ENCODE assay signal across 8 cellular contexts in genomic region chr5:33850100-33850594, GRCh38. TPM values are rescaled to one million over a fixed set of nuclear protein-coding genes. Genes with fewer than 3 reads are reported as not detected.
DNase-seq lines count a peak whose midpoint lies in the region; ATAC-seq, FAIRE-seq and TF ChIP-seq lines count a peak whose summit lies in the region.

No MANE protein-coding gene starts in this region.

- CTCF ChIA-PET in A549 (lab: Yijun Ruan, JAX): interaction anchor here (1.3 kb wide), 1 partner anchor 10 kb away, joined by 3 read pairs; no protein-coding TSS in a partner anchor

- H3K4me2 ChIP-seq in A549: peak overlapping the region; percentile 61

- DNase-seq in A549 (ENCODE audit: low read depth in 1 of 2, low spot score in 1 of 2) (peak in 1 of 2 experiments; percentile 54), T-helper 2 cell (peak in 3 of 5 experiments; percentile 7 to 84 (median 56)), fibroblast of villous mesenchyme (ENCODE audit: low read depth) (peak; percentile 73), NCI-H748 (lab: John Stamatoyannopoulos, UW; ENCODE audit: unreplicated experiment) (no peak), mucosa of descending colon (no peak), OCI-M2 (lab: John Stamatoyannopoulos, UW; ENCODE audit: unreplicated experiment) (no peak)

- H3K9me3 ChIP-seq in A549 (no peaks in the 10 kb centered on the region), mucosa of descending colon (no peaks in the 10 kb centered on the region)

- no peak for FAIRE-seq in A549 (lab: Jason Lieb, UNC)

- TF ChIP-seq CTCF in A549 (IDR thresholded peaks at IDR 0.05) (no peak), fibroblast of villous mesenchyme (IDR thresholded peaks at IDR 0.05; ENCODE audit: insufficient read depth, low read depth, low read length) (no peak), mucosa of descending colon (IDR thresholded peaks at IDR 0.05) (no peak)

- ATAC-seq in A549 (peak; percentile 45 to 66; a peak in 3 of 6 replicates), GM19023 (IDR thresholded peaks at IDR 0.05; ENCODE audit: unreplicated experiment) (peak; percentile 95), HG03095 (IDR thresholded peaks at IDR 0.05; ENCODE audit: unreplicated experiment) (peak; percentile 92), mucosa of descending colon (no peak)

- peak overlapping the region; percentile 72 to 75 for H3K27ac ChIP-seq in A549

- TF ChIP-seq POLR2A in A549 (IDR thresholded peaks at IDR 0.05; ENCODE audit: low read length): no peak

- H3K4me1 ChIP-seq in A549: peaks cover 24% of the 10 kb centered on the region
- H3K4me1 ChIP-seq in mucosa of descending colon (ENCODE audit: low read depth): no peaks in the 10 kb centered on the region

- no peak for TF ChIP-seq EP300 in A549 (IDR thresholded peaks at IDR 0.05)

- no peak for TF ChIP-seq RAD21 in A549 (conservative IDR thresholded peaks at IDR 0.05 in 1 of 2, IDR thresholded peaks at IDR 0.05 in 1 of 2)

- H3K4me3 ChIP-seq in A549: no peak overlapping the region
- H3K4me3 ChIP-seq in fibroblast of villous mesenchyme (ENCODE audit: low read depth, low read length): no peak overlapping the region
- no peak overlapping the region for H3K4me3 ChIP-seq in mucosa of descending colon

- intact Hi-C loops in mucosa of descending colon (cut with DNase I, micrococcal nuclease): no loop called here

- POLR2A ChIA-PET in A549 (lab: Yijun Ruan, JAX): no interaction called here

- no peaks in the 10 kb centered on the region for H3K36me3 ChIP-seq in mucosa of descending colon (ENCODE audit: low read depth)

- 74% methylated on average over 9 of the region's 9 CpGs for WGBS in A549 (ENCODE audit: missing lambda C conversion rate)

TF ChIP-seq in A549, 52 proteins besides CTCF, POLR2A, EP300 and RAD21:
- TF ChIP-seq NFE2L2 (conservative IDR thresholded peaks at IDR 0.05; ENCODE audit: low read length) (peak; percentile 97), MAFK (IDR thresholded peaks at IDR 0.05; ENCODE audit: partially characterized antibody) (peak; percentile 98), MYC (IDR thresholded peaks at IDR 0.05; ENCODE audit: borderline replicate concordance, low read length) (no peak)
TF ChIP-seq in A549: peak in this region for 2.

RNA-seq across cellular contexts. Expression of gene ADAMTS12, which starts 41.6 kb away (rescaled TPM):
- polyA plus RNA-seq in A549 (2011; rRNA removed) (5.9 and 6.8 TPM in 2 replicates), A549 (2017; fragmentation: RNase III; extraction: RNeasy Plus Mini Kit Qiagen cat#74134 plus additional on column Dnase treatment) (4.8 to 6.8 TPM (median 5.4 TPM) in 3 replicates)
- polyA plus RNA-seq in A549 (2012; cell fraction: cytosol; rRNA removed): 4.3 and 4.7 TPM in 2 replicates
- polyA plus RNA-seq in A549 (2012; cell fraction: nucleus; rRNA removed): 2.9 and 4.5 TPM in 2 replicates
- 12.6 and 17.7 TPM in 2 replicates for polyA minus RNA-seq in A549 (2011; rRNA and poly(A)+ RNA removed)
- total RNA-seq in fibroblast of villous mesenchyme (54.8 and 94.1 TPM in 2 replicates), mucosa of descending colon (1 to 10 TPM in 1 of 3 donors, under 1 TPM in 2; 0.69 to 2.9 (median 0.72) TPM)

Comparison
In these comparisons a context has a peak if more than half of its experiments do, and no peak if none do; other contexts are left out.
1. DNase-seq: peak in T-helper 2 cell (3 of 5) and fibroblast of villous mesenchyme (single experiment); none in NCI-H748 (single experiment), mucosa of descending colon (0 of 3) and OCI-M2 (single experiment).
2. RNA of gene ADAMTS12, which starts 41.6 kb away (total RNA-seq): 54.8 to 94.1 TPM in fibroblast of villous mesenchyme; 0.69 to 2.9 TPM in mucosa of descending colon; every median in the first group is over 10 times any median in the second.